Comparison of ENCODE assay signal across 8 cellular contexts in the genomic region with DNA sequence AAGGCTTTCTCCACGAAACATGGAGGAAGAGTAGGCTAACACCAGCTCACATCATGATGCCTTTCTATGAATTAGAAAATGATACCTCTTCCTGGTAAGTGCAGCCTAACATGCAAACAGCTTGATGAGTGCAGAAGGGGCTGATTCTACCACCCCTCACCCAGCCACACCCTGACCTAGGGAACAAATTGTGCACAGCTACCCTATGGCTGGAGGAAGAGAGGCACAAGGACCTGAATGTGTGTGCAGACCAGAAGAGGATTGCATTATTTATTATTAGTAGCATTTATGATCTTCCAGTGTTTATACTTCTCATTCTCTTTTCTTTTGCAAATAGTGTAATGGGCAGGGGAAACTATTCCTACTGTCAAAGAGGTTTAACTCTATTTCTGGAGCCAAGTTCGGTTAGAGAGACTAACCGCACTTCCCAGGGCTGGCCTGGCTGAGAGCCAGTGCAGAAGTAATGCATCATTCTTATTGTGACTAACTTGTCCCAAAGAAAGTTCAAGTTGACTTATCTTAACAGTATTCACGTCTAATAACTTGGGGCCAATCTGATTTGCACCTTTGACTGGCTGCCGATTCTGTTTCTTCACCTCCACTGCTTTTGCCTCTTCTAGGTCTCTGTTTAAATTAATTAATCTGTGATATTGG.
DNase-seq lines count a peak whose midpoint lies in the region; ATAC-seq, FAIRE-seq and TF ChIP-seq lines count a peak whose summit lies in the region.

No MANE protein-coding gene starts in this region.

- H3K27me3 ChIP-seq in lung (ENCODE audit: control insufficient read depth, insufficient read depth) (no peaks in the 10 kb centered on the region), upper lobe of right lung (no peaks in the 10 kb centered on the region)

- no peak for FAIRE-seq in frontal cortex (lab: Jason Lieb, UNC)

- H3K4me3 ChIP-seq in lung (no peak overlapping the region), upper lobe of right lung (no peak overlapping the region)

- CTCF ChIA-PET in activated naive CD4-positive, alpha-beta T cell treated with anti-CD3 and anti-CD28 coated beads for 36 hours (lab: Charles Lee) = no interaction called here

- H3K27ac ChIP-seq in lung (ENCODE audit: low read depth in 1 of 2, low read length in 1 of 2) = no peak overlapping the region
- H3K27ac ChIP-seq in upper lobe of right lung = no peak overlapping the region

- no peaks in the 10 kb centered on the region for H3K27me3 Mint-ChIP-seq in activated naive CD4-positive, alpha-beta T cell treated with anti-CD3 and anti-CD28 coated beads for 36 hours (ENCODE audit: low read depth)

- H3K36me3 ChIP-seq in lung (ENCODE audit: control insufficient read depth in 2 of 2, insufficient read depth in 2 of 2, low read length in 2 of 2) (no peaks in the 10 kb centered on the region), upper lobe of right lung (no peaks in the 10 kb centered on the region)

- TF ChIP-seq CTCF in lung (IDR thresholded peaks at IDR 0.05; ENCODE audit: control extremely low read depth, extremely low read depth) = no peak
- TF ChIP-seq CTCF in upper lobe of right lung (IDR thresholded peaks at IDR 0.05) = no peak

- no peaks in the 10 kb centered on the region for H3K4me1 ChIP-seq in lung (ENCODE audit: control insufficient read depth in 2 of 2, insufficient read depth in 2 of 2, low read length in 2 of 2)
- no peaks in the 10 kb centered on the region for H3K4me1 ChIP-seq in upper lobe of right lung

- H3K27ac Mint-ChIP-seq in activated naive CD4-positive, alpha-beta T cell treated with anti-CD3 and anti-CD28 coated beads for 36 hours = no peak overlapping the region

- ATAC-seq in lung (ENCODE audit: insufficient read depth, low FRiP score) (no peak), upper lobe of right lung (peak; percentile 34), HG02981 (IDR thresholded peaks at IDR 0.05; ENCODE audit: unreplicated experiment) (no peak)

- intact Hi-C loops in activated naive CD4-positive, alpha-beta T cell treated with anti-CD3 and anti-CD28 coated beads for 36 hours (cut with micrococcal nuclease) = no loop called here
- intact Hi-C loops in upper lobe of right lung (cut with DNase I) = no loop called here

- peaks cover 15% of the 10 kb centered on the region for H3K4me1 Mint-ChIP-seq in activated naive CD4-positive, alpha-beta T cell treated with anti-CD3 and anti-CD28 coated beads for 36 hours (ENCODE audit: low read depth)

- peaks cover 0 to 3% of the 10 kb centered on the region in 2 donors for H3K9me3 ChIP-seq in lung (ENCODE audit: control insufficient read depth in 2 of 2, insufficient read depth in 1 of 2, low read length in 1 of 2)
- H3K9me3 ChIP-seq in upper lobe of right lung = no peaks in the 10 kb centered on the region

- H3K4me3 Mint-ChIP-seq in activated naive CD4-positive, alpha-beta T cell treated with anti-CD3 and anti-CD28 coated beads for 36 hours = no peak overlapping the region

- DNase-seq in activated CD8-positive, alpha-beta memory T cell treated with anti-CD3 and anti-CD28 coated beads for 24 hours = peak; percentile 62
- DNase-seq in activated CD8-positive, alpha-beta memory T cell treated with anti-CD3 and anti-CD28 coated beads, Interleukin-2, amount 50 U/mL, for 48 hours = no peak
- DNase-seq in activated naive CD4-positive, alpha-beta T cell treated with anti-CD3 and anti-CD28 coated beads for 36 hours = peak; percentile 56
- DNase-seq in lung (ENCODE audit: low spot score) (peak; percentile 39), upper lobe of right lung (no peak), foreskin melanocyte (no peak), frontal cortex (ENCODE audit: low spot score in 2 of 2) (no peak)

- no peaks in the 10 kb centered on the region for H3K36me3 Mint-ChIP-seq in activated naive CD4-positive, alpha-beta T cell treated with anti-CD3 and anti-CD28 coated beads for 36 hours (ENCODE audit: low read depth)

- H3K9me3 Mint-ChIP-seq in activated naive CD4-positive, alpha-beta T cell treated with anti-CD3 and anti-CD28 coated beads for 36 hours = no peaks in the 10 kb centered on the region

- 15 to 24% methylated on average over 5 of the region's 5 CpGs for WGBS in lung, 2 donors

Comparison
In these comparisons a context has a peak if more than half of its experiments do, and no peak if none do; other contexts are left out.
1. DNase-seq: peak in activated CD8-positive, alpha-beta memory T cell treated with anti-CD3 and anti-CD28 coated beads for 24 hours (single experiment), activated naive CD4-positive, alpha-beta T cell treated with anti-CD3 and anti-CD28 coated beads for 36 hours (single experiment) and lung (single experiment); none in activated CD8-positive, alpha-beta memory T cell treated with anti-CD3 and anti-CD28 coated beads, Interleukin-2, amount 50 U/mL, for 48 hours (single experiment), upper lobe of right lung (single experiment), foreskin melanocyte (single experiment) and frontal cortex (0 of 2).